In genomic region chr5:154411338-154411737, GRCh38 we compare ENCODE assay signal across 28 cellular contexts.
"Had no signal": no experiment of that assay in that cellular context is flagged by ENCODE, and none has a peak within 500 bp of the region (broad histone marks: within the 10 kb centered on the region; RNA-seq: fewer than 3 reads in every experiment).

No MANE protein-coding gene starts in this region.

- H3K27ac ChIP-seq: ascending aorta, cardiac muscle cell, PC-9, WERI-Rb-1 had no signal

- H3K4me3 ChIP-seq: ascending aorta, cardiac muscle cell, PC-9 had no signal

- H3K27me3 ChIP-seq: ascending aorta, cardiac muscle cell had no signal

- H3K9me3 ChIP-seq: ascending aorta had no signal

- H3K9me3 Mint-ChIP-seq: activated CD4-positive, alpha-beta memory T cell treated with anti-CD3 and anti-CD28 coated beads, Interleukin-2, amount 10 ng/mL, durations not matched to agents 7 days and 5 days; activated naive CD8-positive, alpha-beta T cell treated with anti-CD3 and anti-CD28 coated beads, Interleukin-2, amount 10 ng/mL, durations not matched to agents 7 days and 5 days had no signal

- H3K4me1 Mint-ChIP-seq: activated CD4-positive, alpha-beta memory T cell treated with anti-CD3 and anti-CD28 coated beads, Interleukin-2, amount 10 ng/mL, durations not matched to agents 7 days and 5 days; activated CD8-positive, alpha-beta memory T cell treated with anti-CD3 and anti-CD28 coated beads, Interleukin-2, amount 10 ng/mL, durations not matched to agents 7 days and 5 days; activated naive CD8-positive, alpha-beta T cell treated with anti-CD3 and anti-CD28 coated beads, Interleukin-2, amount 10 ng/mL, durations not matched to agents 7 days and 5 days had no signal

- H3K4me1 ChIP-seq: ascending aorta had no signal

- H3K36me3 ChIP-seq: cardiac muscle cell, WERI-Rb-1 had no signal

- H3K27me3 Mint-ChIP-seq: activated CD4-positive, alpha-beta memory T cell treated with anti-CD3 and anti-CD28 coated beads, Interleukin-2, amount 10 ng/mL, durations not matched to agents 7 days and 5 days; activated CD8-positive, alpha-beta memory T cell treated with anti-CD3 and anti-CD28 coated beads, Interleukin-2, amount 10 ng/mL, durations not matched to agents 7 days and 5 days; activated naive CD8-positive, alpha-beta T cell treated with anti-CD3 and anti-CD28 coated beads, Interleukin-2, amount 10 ng/mL, durations not matched to agents 7 days and 5 days had no signal

- H3K4me3 Mint-ChIP-seq: activated CD4-positive, alpha-beta memory T cell treated with anti-CD3 and anti-CD28 coated beads, Interleukin-2, amount 10 ng/mL, durations not matched to agents 7 days and 5 days; activated CD8-positive, alpha-beta memory T cell treated with anti-CD3 and anti-CD28 coated beads, Interleukin-2, amount 10 ng/mL, durations not matched to agents 7 days and 5 days; activated naive CD8-positive, alpha-beta T cell treated with anti-CD3 and anti-CD28 coated beads, Interleukin-2, amount 10 ng/mL, durations not matched to agents 7 days and 5 days had no signal

- DNase-seq: activated CD4-positive, alpha-beta memory T cell treated with anti-CD3 and anti-CD28 coated beads, Interleukin-2, amount 10 ng/mL, durations not matched to agents 7 days and 5 days; activated CD4-positive, alpha-beta T cell treated with anti-CD3 and anti-CD28 coated beads for 1 hour; activated CD4-positive, alpha-beta T cell treated with anti-CD3 and anti-CD28 coated beads for 48 hours; activated CD4-positive, CD25-positive, alpha-beta regulatory T cell; activated CD8-positive, alpha-beta memory T cell treated with anti-CD3 and anti-CD28 coated beads, Interleukin-2, amount 10 ng/mL, durations not matched to agents 7 days and 5 days; activated effector memory CD4-positive, alpha-beta T cell treated with Interleukin-2 at 50 U/mL for 16 hours; activated naive CD4-positive, alpha-beta T cell treated with anti-CD3 and anti-CD28 coated beads, Interleukin-2, amount 50 U/mL, for 16 hours; activated naive CD8-positive, alpha-beta T cell treated with anti-CD3 and anti-CD28 coated beads, Interleukin-2, amount 10 ng/mL, durations not matched to agents 7 days and 5 days; amygdala; Karpas-422; KBM-7; NCI-H1048; NCI-H1105 treated with DMSO at 0.1 percent for 48 hours; NCI-H1436; NCI-H1694; NCI-H1930; NCI-H345; NCI-H526; NCI-H748 treated with DMSO at 0.1 percent for 48 hours; NK-92 treated with Interleukin-12 subunit alpha and Interleukin-12 subunit beta, amount 100 ng/mL, for 24 hours; PC-9; Right ventricle myocardium superior; SW 1271; T-helper 1 cell; T1000; WERI-Rb-1 had no signal

- H2AFZ ChIP-seq: PC-9 had no signal

- H3K4me2 ChIP-seq: PC-9 had no signal

- ATAC-seq: activated CD8-positive, alpha-beta memory T cell treated with anti-CD3 and anti-CD28 coated beads, Interleukin-2, amount 10 ng/mL, durations not matched to agents 7 days and 5 days had no signal

- H3K27ac Mint-ChIP-seq: activated CD4-positive, alpha-beta memory T cell treated with anti-CD3 and anti-CD28 coated beads, Interleukin-2, amount 10 ng/mL, durations not matched to agents 7 days and 5 days; activated CD8-positive, alpha-beta memory T cell treated with anti-CD3 and anti-CD28 coated beads, Interleukin-2, amount 10 ng/mL, durations not matched to agents 7 days and 5 days; activated naive CD8-positive, alpha-beta T cell treated with anti-CD3 and anti-CD28 coated beads, Interleukin-2, amount 10 ng/mL, durations not matched to agents 7 days and 5 days had no signal
